12 cellular contexts compared by ENCODE assay signal in the genomic region with DNA sequence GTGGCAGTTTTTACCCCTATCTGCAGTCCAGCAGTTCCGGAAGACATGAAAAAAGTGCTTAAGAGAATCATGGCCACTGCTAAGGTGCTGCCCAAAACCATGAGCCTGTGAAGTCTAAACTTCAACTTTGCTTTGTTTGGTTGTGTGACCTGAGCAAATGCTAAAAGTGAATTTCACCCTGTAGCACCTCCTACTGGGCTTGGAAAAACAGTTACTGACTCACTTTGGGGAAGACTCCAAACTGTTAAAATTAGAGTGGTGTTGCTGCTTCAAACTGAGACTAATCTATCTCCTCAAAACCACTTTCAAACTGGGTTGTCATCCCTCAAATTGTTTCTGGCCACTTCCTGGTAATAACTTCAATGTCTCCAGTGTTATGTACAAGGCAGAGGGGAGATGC. TPM values are rescaled to one million over a fixed set of nuclear protein-coding genes. Genes with fewer than 3 reads are reported as not detected.
DNase-seq lines count a peak whose midpoint lies in the region; ATAC-seq and TF ChIP-seq lines count a peak whose summit lies in the region.
"Had no signal": no experiment of that assay in that cellular context is flagged by ENCODE, and none has a peak within 500 bp of the region (broad histone marks: within the 10 kb centered on the region; RNA-seq: fewer than 3 reads in every experiment).

No MANE protein-coding gene starts in this region.

- DNase-seq in DMS53 (lab: John Stamatoyannopoulos, UW), result peak; percentile 13
- DNase-seq in DMS53 treated with DMSO at 0.1 percent for 48 hours (lab: John Stamatoyannopoulos, UW; ENCODE audit: unreplicated experiment), result no peak
- DNase-seq in MG63, result peak; percentile 46
- DNase-seq in endodermal cell, result peak; percentile 65
- no peak for DNase-seq in stimulated activated naive CD8-positive, alpha-beta T cell treated with anti-CD3 and anti-CD28 coated beads, Interleukin-15, amount 100 ng/mL, for 72 hours
- no peak for DNase-seq in NCI-H1092 (lab: John Stamatoyannopoulos, UW)
- DNase-seq in natural killer cell, result no peak
- DNase-seq in ACHN, result no peak
- DNase-seq: 8988T; activated CD4-positive, CD25-positive, alpha-beta regulatory T cell; naive B cell had no signal

- H3K36me3 ChIP-seq in MG63 (peaks cover 89% of the 10 kb centered on the region), endodermal cell (ENCODE audit: control insufficient read depth, insufficient read depth, low read length) (no peaks in the 10 kb centered on the region)

- no peaks in the 10 kb centered on the region; the same call in 1 of the 2 replicates for H3K9me3 ChIP-seq in MG63
- no peaks in the 10 kb centered on the region for H3K9me3 ChIP-seq in endodermal cell (ENCODE audit: control insufficient read depth, low read length)

- H3K27me3 Mint-ChIP-seq in endodermal cell (ENCODE audit: insufficient read depth), result no peaks in the 10 kb centered on the region
- peaks cover 42% of the 10 kb centered on the region for H3K27me3 Mint-ChIP-seq in stimulated activated naive CD8-positive, alpha-beta T cell treated with anti-CD3 and anti-CD28 coated beads, Interleukin-15, amount 100 ng/mL, for 72 hours
- H3K27me3 Mint-ChIP-seq in natural killer cell (ENCODE audit: low read depth in 2 of 2), result peaks cover 30 to 37% of the 10 kb centered on the region in 2 donors

- no peaks in the 10 kb centered on the region for H3K27me3 ChIP-seq in MG63
- no peaks in the 10 kb centered on the region for H3K27me3 ChIP-seq in endodermal cell (ENCODE audit: control insufficient read depth, insufficient read depth, low read length, poor library complexity, severe bottlenecking)

- intact Hi-C loops in natural killer cell (cut with micrococcal nuclease), result no loop called here

- no peak overlapping the region for H3K9ac ChIP-seq in endodermal cell (ENCODE audit: extremely low read depth, low read length, poor library complexity, severe bottlenecking)

- H3K27ac ChIP-seq in endodermal cell (ENCODE audit: low read depth, low read length), result no peak overlapping the region

- no peak overlapping the region for H3K4me3 ChIP-seq in MG63
- no peak overlapping the region for H3K4me3 ChIP-seq in endodermal cell (ENCODE audit: low read length)

- in situ Hi-C loops in ACHN (cut with HindIII; ENCODE audit: low pct_ligation_motif_present, low pct_unique_long_range_greater_than_20kb, low sequenced_read_pairs), result no loop called here

- no peaks in the 10 kb centered on the region for H3K36me3 Mint-ChIP-seq in endodermal cell (ENCODE audit: low read depth)
- H3K36me3 Mint-ChIP-seq in natural killer cell, result no peaks in the 10 kb centered on the region
- H3K36me3 Mint-ChIP-seq: naive B cell had no signal

- 82 to 87% methylated on average over 1 of the region's 1 CpG for WGBS in endodermal cell (ENCODE audit: insufficient coverage in 1 of 2, insufficient read length in 1 of 2), 2 experiments

- TF ChIP-seq CTCF in endodermal cell (conservative IDR thresholded peaks at IDR 0.05) (peak; percentile 75), natural killer cell (IDR thresholded peaks at IDR 0.05) (no peak)

- no peaks in the 10 kb centered on the region for H3K9me3 Mint-ChIP-seq in endodermal cell
- H3K9me3 Mint-ChIP-seq in stimulated activated naive CD8-positive, alpha-beta T cell treated with anti-CD3 and anti-CD28 coated beads, Interleukin-15, amount 100 ng/mL, for 72 hours, result no peaks in the 10 kb centered on the region
- no peaks in the 10 kb centered on the region for H3K9me3 Mint-ChIP-seq in natural killer cell

- H3K4me3 Mint-ChIP-seq in endodermal cell (no peak overlapping the region), natural killer cell (no peak overlapping the region)
- no peak overlapping the region for H3K4me3 Mint-ChIP-seq in stimulated activated naive CD8-positive, alpha-beta T cell treated with anti-CD3 and anti-CD28 coated beads, Interleukin-15, amount 100 ng/mL, for 72 hours
- H3K4me3 Mint-ChIP-seq: naive B cell had no signal

- no peaks in the 10 kb centered on the region for H3K4me1 ChIP-seq in endodermal cell (ENCODE audit: control insufficient read depth, insufficient read depth, low read length)

- peak; percentile 50 for ATAC-seq in stimulated activated naive CD8-positive, alpha-beta T cell treated with anti-CD3 and anti-CD28 coated beads, Interleukin-15, amount 100 ng/mL, for 72 hours
- ATAC-seq in natural killer cell, result no peak
- ATAC-seq: Right ventricle myocardium inferior had no signal

- no peaks in the 10 kb centered on the region for H3K4me1 Mint-ChIP-seq in endodermal cell
- H3K4me1 Mint-ChIP-seq in stimulated activated naive CD8-positive, alpha-beta T cell treated with anti-CD3 and anti-CD28 coated beads, Interleukin-15, amount 100 ng/mL, for 72 hours, result peaks cover 9% of the 10 kb centered on the region
- no peaks in the 10 kb centered on the region for H3K4me1 Mint-ChIP-seq in natural killer cell
- H3K4me1 Mint-ChIP-seq: naive B cell had no signal

- H3K27ac Mint-ChIP-seq in endodermal cell, result no peak overlapping the region
- no peak overlapping the region for H3K27ac Mint-ChIP-seq in stimulated activated naive CD8-positive, alpha-beta T cell treated with anti-CD3 and anti-CD28 coated beads, Interleukin-15, amount 100 ng/mL, for 72 hours
- H3K27ac Mint-ChIP-seq in natural killer cell, result no peak overlapping the region
- H3K27ac Mint-ChIP-seq: naive B cell had no signal

RNA-seq across cellular contexts. Expression of a gene that starts 21.3 kb away (rescaled TPM):
- 33.7 and 36.4 TPM in 2 replicates for total RNA-seq in MG63 (2014; rRNA removed; shearing (Covaris generic); ENCODE audit: low replicate concordance)
- total RNA-seq in endodermal cell (under 1 TPM; 0.29 to 0.55 TPM), natural killer cell (not detected)
- 0.14 TPM for polyA plus RNA-seq in endodermal cell (2013, experiment 1 of 2)
- polyA plus RNA-seq in endodermal cell (2013, experiment 2 of 2), result 0.17 TPM

Comparison
In these comparisons a context has a peak if more than half of its experiments do, and no peak if none do; other contexts are left out.
1. DNase-seq: peak in DMS53 (single experiment), MG63 (single experiment) and endodermal cell (single experiment); none in DMS53 treated with DMSO at 0.1 percent for 48 hours (single experiment), stimulated activated naive CD8-positive, alpha-beta T cell treated with anti-CD3 and anti-CD28 coated beads, Interleukin-15, amount 100 ng/mL, for 72 hours (0 of 2), NCI-H1092 (single experiment), natural killer cell (single experiment) and ACHN (single experiment).
2. RNA of a gene that starts 21.3 kb away (total RNA-seq): 33.7 to 36.4 TPM in MG63; 0.29 to 0.55 TPM in endodermal cell and not detected in natural killer cell; every median in the first group is over 10 times any median in the second.